In the genomic region with DNA sequence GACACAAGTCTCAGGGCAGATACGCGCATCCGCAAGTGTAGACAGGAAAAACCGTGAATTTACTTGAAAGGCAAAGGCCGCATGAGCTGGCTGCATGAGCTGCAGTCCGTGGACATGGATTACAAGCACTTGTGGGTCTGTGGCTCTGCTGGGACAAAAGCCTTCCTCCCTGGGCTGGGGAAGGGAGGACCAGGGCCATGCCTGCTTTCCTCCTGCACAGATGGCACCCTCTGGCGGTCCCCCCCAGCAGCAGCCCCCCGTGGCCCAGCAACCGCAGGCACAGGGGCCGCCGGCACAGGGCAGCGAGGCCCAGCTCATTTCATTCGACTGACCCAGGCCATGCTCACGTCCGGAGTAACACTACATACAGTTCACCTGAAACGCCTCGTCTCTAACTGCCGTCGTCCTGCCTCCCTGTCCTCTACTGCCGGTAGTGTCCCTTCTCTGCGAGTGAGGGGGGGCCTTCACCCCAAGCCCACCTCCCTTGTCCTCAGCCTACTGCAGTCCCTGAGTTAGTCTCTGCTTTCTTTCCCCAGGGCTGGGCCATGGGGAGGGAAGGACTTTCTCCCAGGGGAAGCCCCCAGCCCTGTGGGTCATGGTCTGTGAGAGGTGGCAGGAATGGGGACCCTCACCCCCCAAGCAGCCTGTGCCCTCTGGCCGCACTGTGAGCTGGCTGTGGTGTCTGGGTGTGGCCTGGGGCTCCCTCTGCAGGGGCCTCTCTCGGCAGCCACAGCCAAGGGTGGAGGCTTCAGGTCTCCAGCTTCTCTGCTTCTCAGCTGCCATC, we compare ENCODE assay signal across 8 cellular contexts. TPM values are rescaled to one million over a fixed set of nuclear protein-coding genes. Genes with fewer than 3 reads are reported as not detected.
A peak's percentile ranks its signal among the peaks of the same experiment; 100 is the strongest.
DNase-seq lines count a peak whose midpoint lies in the region; ATAC-seq and TF ChIP-seq lines count a peak whose summit lies in the region.

No MANE protein-coding gene starts in this region.

- TF ChIP-seq CTCF in C4-2B (conservative IDR thresholded peaks at IDR 0.05): no peak

- H3K9me3 ChIP-seq in mucosa of rectum (ENCODE audit: control insufficient read depth in 2 of 2, low read length in 2 of 2): no peaks in the 10 kb centered on the region

- peaks cover 30% of the 10 kb centered on the region for H3K4me1 Mint-ChIP-seq in activated naive CD8-positive, alpha-beta T cell treated with anti-CD3 and anti-CD28 coated beads for 36 hours

- peak overlapping the region; percentile 97 for H3K27ac Mint-ChIP-seq in activated naive CD8-positive, alpha-beta T cell treated with anti-CD3 and anti-CD28 coated beads for 36 hours

- H3K4me1 ChIP-seq in mucosa of rectum (ENCODE audit: control insufficient read depth in 2 of 2, insufficient read depth in 2 of 2, low read length in 2 of 2): peaks cover 25 to 30% of the 10 kb centered on the region in 2 donors

- peak overlapping the region; percentile 48 to 93 for H3K9ac ChIP-seq in mucosa of rectum (ENCODE audit: low read depth in 1 of 2, low read length in 2 of 2)

- H3K36me3 ChIP-seq in mucosa of rectum (ENCODE audit: control insufficient read depth in 2 of 2, insufficient read depth in 2 of 2, low read length in 2 of 2): peaks cover 45% of the 10 kb centered on the region in 2 donors

- no peak for ATAC-seq in HG02642 (IDR thresholded peaks at IDR 0.05; ENCODE audit: poor library complexity, unreplicated experiment)
- no peak for ATAC-seq in GM18502 (IDR thresholded peaks at IDR 0.05; ENCODE audit: poor library complexity, unreplicated experiment)

- peak overlapping the region; percentile 71 to 96 for H3K4me3 ChIP-seq in mucosa of rectum (ENCODE audit: low read length in 2 of 2)

- no peaks in the 10 kb centered on the region for H3K9me3 Mint-ChIP-seq in activated naive CD8-positive, alpha-beta T cell treated with anti-CD3 and anti-CD28 coated beads for 36 hours

- no peaks in the 10 kb centered on the region for H3K27me3 ChIP-seq in mucosa of rectum (ENCODE audit: control insufficient read depth in 2 of 2, insufficient read depth in 2 of 2, low read length in 2 of 2)

- peak overlapping the region; percentile 97 for H3K4me3 Mint-ChIP-seq in activated naive CD8-positive, alpha-beta T cell treated with anti-CD3 and anti-CD28 coated beads for 36 hours

- H3K36me3 Mint-ChIP-seq in activated naive CD8-positive, alpha-beta T cell treated with anti-CD3 and anti-CD28 coated beads for 36 hours: peaks cover 53% of the 10 kb centered on the region

- H3K27me3 Mint-ChIP-seq in activated naive CD8-positive, alpha-beta T cell treated with anti-CD3 and anti-CD28 coated beads for 36 hours: no peaks in the 10 kb centered on the region

- peak overlapping the region; percentile 99 for H3K27ac ChIP-seq in C4-2B
- H3K27ac ChIP-seq in mucosa of rectum (ENCODE audit: low read depth in 2 of 2, low read length in 2 of 2): no peak overlapping the region

- DNase-seq in HK-2 (ENCODE audit: unreplicated experiment) (peak; percentile 42), occipital lobe (lab: John Stamatoyannopoulos, UW) (no peak), NCI-H2196 (lab: John Stamatoyannopoulos, UW; ENCODE audit: unreplicated experiment) (no peak)
- no peak for DNase-seq in activated naive CD8-positive, alpha-beta T cell treated with anti-CD3 and anti-CD28 coated beads for 36 hours

RNA-seq across cellular contexts. Expression of gene MRPL12, which starts 1.7 kb away (rescaled TPM):
- total RNA-seq in activated naive CD8-positive, alpha-beta T cell treated with anti-CD3 and anti-CD28 coated beads for 36 hours: 100 to 1,000 TPM; 211 to 227 TPM
- 4.7 TPM for total RNA-seq in occipital lobe

RNA-seq across cellular contexts. Expression of gene SLC25A10, which starts 10.6 kb away (rescaled TPM):
- 10 to 100 TPM; 41.0 to 43.4 TPM for total RNA-seq in activated naive CD8-positive, alpha-beta T cell treated with anti-CD3 and anti-CD28 coated beads for 36 hours
- 4.2 TPM for total RNA-seq in occipital lobe

RNA-seq across cellular contexts. Expression of gene HGS, which starts 17.7 kb away (rescaled TPM):
- 100 to 1,000 TPM in 1 of 2 experiments, 10 to 100 TPM in 1; 99.3 to 107 TPM for total RNA-seq in activated naive CD8-positive, alpha-beta T cell treated with anti-CD3 and anti-CD28 coated beads for 36 hours
- total RNA-seq in occipital lobe: 37.6 TPM

RNA-seq across cellular contexts. Expression of gene ARL16, which starts 17.9 kb away (rescaled TPM):
- 10 to 100 TPM; 17.9 to 19.2 TPM for total RNA-seq in activated naive CD8-positive, alpha-beta T cell treated with anti-CD3 and anti-CD28 coated beads for 36 hours
- total RNA-seq in occipital lobe: 34.0 TPM

RNA-seq across cellular contexts. Expression of gene CCDC137, which starts 34.9 kb away (rescaled TPM):
- total RNA-seq in activated naive CD8-positive, alpha-beta T cell treated with anti-CD3 and anti-CD28 coated beads for 36 hours: 10 to 100 TPM; 54.8 to 63.3 TPM
- total RNA-seq in occipital lobe: 3.9 TPM

Comparison
In these comparisons a context has a peak if more than half of its experiments do, and no peak if none do; other contexts are left out.
1. RNA of gene MRPL12, which starts 1.7 kb away (total RNA-seq): 211 to 227 TPM in activated naive CD8-positive, alpha-beta T cell treated with anti-CD3 and anti-CD28 coated beads for 36 hours; 4.7 TPM in occipital lobe (single experiment); every median in the first group is over 10 times any median in the second.